Comparison of ENCODE assay signal across 11 cellular contexts in genomic region chr14:68191567-68192321, GRCh38.
A peak's percentile ranks its signal among the peaks of the same experiment; 100 is the strongest.
DNase-seq lines count a peak whose midpoint lies in the region; ATAC-seq and TF ChIP-seq lines count a peak whose summit lies in the region.
"Had no signal": no experiment of that assay in that cellular context is flagged by ENCODE, and none has a peak within 500 bp of the region (broad histone marks: within the 10 kb centered on the region; RNA-seq: fewer than 3 reads in every experiment).

No MANE protein-coding gene starts in this region.

- peak overlapping the region in 3 of 4 donors; percentile 30 to 76 (median 72) for H3K27ac ChIP-seq in esophagus squamous epithelium

- H3K27me3 Mint-ChIP-seq in progenitor cell of endocrine pancreas, result no peaks in the 10 kb centered on the region
- no peaks in the 10 kb centered on the region for H3K27me3 Mint-ChIP-seq in activated naive CD4-positive, alpha-beta T cell treated with anti-CD3 and anti-CD28 coated beads for 36 hours (ENCODE audit: low read depth)
- H3K27me3 Mint-ChIP-seq: brain had no signal

- TF ChIP-seq CTCF in esophagus squamous epithelium (IDR thresholded peaks at IDR 0.05) (no peak), progenitor cell of endocrine pancreas (IDR thresholded peaks at IDR 0.05; ENCODE audit: unreplicated experiment) (no peak), lower leg skin (IDR thresholded peaks at IDR 0.05) (no peak)

- no peaks in the 10 kb centered on the region for H3K36me3 Mint-ChIP-seq in progenitor cell of endocrine pancreas (ENCODE audit: insufficient read depth)
- no peaks in the 10 kb centered on the region for H3K36me3 Mint-ChIP-seq in activated naive CD4-positive, alpha-beta T cell treated with anti-CD3 and anti-CD28 coated beads for 36 hours (ENCODE audit: low read depth)
- H3K36me3 Mint-ChIP-seq: brain had no signal

- intact Hi-C loops in esophagus squamous epithelium (cut with DNase I), result no loop called here
- intact Hi-C loops in activated naive CD4-positive, alpha-beta T cell treated with anti-CD3 and anti-CD28 coated beads for 36 hours (cut with micrococcal nuclease), result no loop called here
- intact Hi-C loops in lower leg skin (cut with DNase I; ENCODE audit: low total_unique reads), result no loop called here

- H3K9me3 Mint-ChIP-seq in progenitor cell of endocrine pancreas (ENCODE audit: low read depth), result peaks cover 6% of the 10 kb centered on the region
- no peaks in the 10 kb centered on the region for H3K9me3 Mint-ChIP-seq in activated naive CD4-positive, alpha-beta T cell treated with anti-CD3 and anti-CD28 coated beads for 36 hours

- H3K4me3 Mint-ChIP-seq in progenitor cell of endocrine pancreas (ENCODE audit: low read depth), result no peak overlapping the region
- H3K4me3 Mint-ChIP-seq in activated naive CD4-positive, alpha-beta T cell treated with anti-CD3 and anti-CD28 coated beads for 36 hours, result no peak overlapping the region
- H3K4me3 Mint-ChIP-seq: activated CD4-positive, alpha-beta T cell treated with anti-CD3 and anti-CD28 coated beads, Interleukin-2, amount 10 ng/mL, durations not matched to agents 24 days and 14 days; brain had no signal

- H3K36me3 ChIP-seq in esophagus squamous epithelium, result no peaks in the 10 kb centered on the region

- H3K9me3 ChIP-seq in esophagus squamous epithelium, result no peaks in the 10 kb centered on the region

- peaks cover 58% of the 10 kb centered on the region for H3K4me1 Mint-ChIP-seq in progenitor cell of endocrine pancreas (ENCODE audit: low read depth)
- no peaks in the 10 kb centered on the region for H3K4me1 Mint-ChIP-seq in activated naive CD4-positive, alpha-beta T cell treated with anti-CD3 and anti-CD28 coated beads for 36 hours (ENCODE audit: low read depth)
- H3K4me1 Mint-ChIP-seq: activated CD4-positive, alpha-beta T cell treated with anti-CD3 and anti-CD28 coated beads, Interleukin-2, amount 10 ng/mL, durations not matched to agents 24 days and 14 days had no signal

- no peak for ATAC-seq in HG03280 (IDR thresholded peaks at IDR 0.05; ENCODE audit: unreplicated experiment)

- peak; percentile 99 for DNase-seq in DMS79 treated with DMSO at 0.1 percent for 48 hours (lab: John Stamatoyannopoulos, UW)
- DNase-seq in NCI-H2196 (lab: John Stamatoyannopoulos, UW; ENCODE audit: unreplicated experiment), result peak; percentile 69
- DNase-seq in esophagus squamous epithelium (lab: John Stamatoyannopoulos, UW), result no peak
- no peak for DNase-seq in progenitor cell of endocrine pancreas (ENCODE audit: low spot score, unreplicated experiment)
- no peak for DNase-seq in activated naive CD4-positive, alpha-beta T cell treated with anti-CD3 and anti-CD28 coated beads for 36 hours
- no peak for DNase-seq in NCI-H82 treated with DMSO at 0.1 percent for 48 hours (lab: John Stamatoyannopoulos, UW; ENCODE audit: unreplicated experiment)
- no peak for DNase-seq in lower leg skin (ENCODE audit: low spot score in 2 of 2)
- DNase-seq: activated CD4-positive, alpha-beta T cell treated with anti-CD3 and anti-CD28 coated beads, Interleukin-2, amount 10 ng/mL, durations not matched to agents 24 days and 14 days; stimulated activated CD4-positive, alpha-beta T cell treated with anti-CD3 and anti-CD28 coated beads, Interleukin-12 subunit alpha, Interleukin-12 subunit beta, amount 100 ng/mL, for 4 hours had no signal

- H3K27ac Mint-ChIP-seq in progenitor cell of endocrine pancreas, result peak overlapping the region; percentile 39
- H3K27ac Mint-ChIP-seq in activated naive CD4-positive, alpha-beta T cell treated with anti-CD3 and anti-CD28 coated beads for 36 hours, result no peak overlapping the region
- H3K27ac Mint-ChIP-seq: activated CD4-positive, alpha-beta T cell treated with anti-CD3 and anti-CD28 coated beads, Interleukin-2, amount 10 ng/mL, durations not matched to agents 24 days and 14 days had no signal

- CTCF ChIA-PET in activated naive CD4-positive, alpha-beta T cell treated with anti-CD3 and anti-CD28 coated beads for 36 hours (lab: Charles Lee), result no interaction called here

- H3K4me3 ChIP-seq in esophagus squamous epithelium, result no peak overlapping the region
- H3K4me3 ChIP-seq in lower leg skin (ENCODE audit: low read depth, poor library complexity, severe bottlenecking), result no peak overlapping the region

- H3K27me3 ChIP-seq in esophagus squamous epithelium, result no peaks in the 10 kb centered on the region

- peaks cover 3 to 34% (median 4%) of the 10 kb centered on the region in 3 donors for H3K4me1 ChIP-seq in esophagus squamous epithelium

- TF ChIP-seq POLR2A in esophagus squamous epithelium (IDR thresholded peaks at IDR 0.05) (no peak), lower leg skin (IDR thresholded peaks at IDR 0.05) (no peak)

Comparison
In these comparisons a context has a peak if more than half of its experiments do, and no peak if none do; other contexts are left out.
1. DNase-seq: peak in DMS79 treated with DMSO at 0.1 percent for 48 hours (single experiment) and NCI-H2196 (single experiment); none in esophagus squamous epithelium (single experiment), progenitor cell of endocrine pancreas (single experiment), activated naive CD4-positive, alpha-beta T cell treated with anti-CD3 and anti-CD28 coated beads for 36 hours (single experiment), NCI-H82 treated with DMSO at 0.1 percent for 48 hours (single experiment) and lower leg skin (0 of 2).